Comparison of ENCODE assay signal across 8 cellular contexts in the genomic region with DNA sequence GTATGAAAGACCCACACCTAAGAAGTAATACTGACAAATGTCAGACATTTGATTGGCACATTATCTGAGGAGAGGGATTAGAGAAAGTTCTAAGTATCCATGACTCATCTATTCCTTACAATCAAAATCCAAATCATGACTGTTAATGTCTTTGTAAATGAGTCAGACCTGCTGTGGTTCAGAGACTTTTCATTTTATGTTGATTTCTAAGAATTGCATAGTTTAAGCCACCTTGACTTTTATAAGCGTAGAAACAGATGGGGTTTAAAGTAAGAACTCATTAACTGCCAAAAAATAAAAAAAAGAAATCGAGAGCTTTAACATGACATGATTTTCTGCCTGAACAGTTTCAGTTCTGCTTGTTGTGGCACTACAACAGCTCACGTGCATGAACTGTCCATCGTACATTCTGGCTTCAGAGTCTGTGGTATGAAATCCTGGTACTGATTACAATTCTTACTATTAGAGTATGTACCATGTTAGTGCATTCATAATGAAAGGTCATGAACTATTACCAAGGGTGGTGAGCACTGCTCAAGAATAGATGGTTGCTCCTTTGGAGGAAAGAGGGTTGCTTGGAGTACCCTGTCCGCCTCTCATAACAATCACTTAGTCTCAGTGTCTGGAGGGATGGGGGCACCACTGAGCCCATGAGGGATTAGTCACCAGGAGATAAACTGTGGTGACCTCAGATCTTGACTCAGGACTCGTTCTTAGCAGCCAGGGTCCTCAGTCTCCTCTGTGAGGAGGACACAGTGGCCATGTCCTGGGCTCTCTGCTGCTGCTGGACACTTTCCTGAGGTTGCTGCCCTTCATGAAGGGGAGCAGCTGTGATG. TPM values are rescaled to one million over a fixed set of nuclear protein-coding genes. Genes with fewer than 3 reads are reported as not detected.
DNase-seq lines count a peak whose midpoint lies in the region; ATAC-seq and TF ChIP-seq lines count a peak whose summit lies in the region.

No MANE protein-coding gene starts in this region.

- peak; percentile 2 for TF ChIP-seq CTCF in kidney epithelial cell (IDR thresholded peaks at IDR 0.05; ENCODE audit: insufficient read depth, low read length, poor library complexity, severe bottlenecking)

- H3K27ac Mint-ChIP-seq in effector memory CD8-positive, alpha-beta T cell = no peak overlapping the region

- H3K4me1 Mint-ChIP-seq in effector memory CD8-positive, alpha-beta T cell (ENCODE audit: low read depth in 2 of 2) = no peaks in the 10 kb centered on the region

- no peaks in the 10 kb centered on the region for H3K9me3 Mint-ChIP-seq in effector memory CD8-positive, alpha-beta T cell

- peaks cover 0 to 5% of the 10 kb centered on the region in 2 donors for H3K27me3 Mint-ChIP-seq in effector memory CD8-positive, alpha-beta T cell

- DNase-seq in A172 (ENCODE audit: low spot score) = peak; percentile 90
- DNase-seq in RKO (ENCODE audit: low spot score) = peak; percentile 56
- DNase-seq in kidney epithelial cell (ENCODE audit: low read depth) = peak; percentile 61
- DNase-seq in Kasumi-1 (lab: John Stamatoyannopoulos, UW) = no peak
- no peak for DNase-seq in effector memory CD8-positive, alpha-beta T cell
- DNase-seq in NCI-H1105 (lab: John Stamatoyannopoulos, UW) = no peak

- ATAC-seq in GM18861 (IDR thresholded peaks at IDR 0.05; ENCODE audit: unreplicated experiment) = peak; percentile 98
- peak; percentile 99 for ATAC-seq in HG02943 (IDR thresholded peaks at IDR 0.05; ENCODE audit: low read depth, unreplicated experiment)
- no peak for ATAC-seq in effector memory CD8-positive, alpha-beta T cell (replicated peaks)

- no peak overlapping the region for H3K4me3 ChIP-seq in kidney epithelial cell (ENCODE audit: low read depth, low read length)

- H3K4me3 Mint-ChIP-seq in effector memory CD8-positive, alpha-beta T cell = no peak overlapping the region

- no peaks in the 10 kb centered on the region for H3K27me3 ChIP-seq in kidney epithelial cell (ENCODE audit: control insufficient read depth, insufficient read depth, low read length)

- H3K36me3 Mint-ChIP-seq in effector memory CD8-positive, alpha-beta T cell (ENCODE audit: insufficient read depth) = peaks cover 3% of the 10 kb centered on the region

- H3K36me3 ChIP-seq in kidney epithelial cell (ENCODE audit: control insufficient read depth, insufficient read depth, low read length) = no peaks in the 10 kb centered on the region

RNA-seq across cellular contexts. Expression of a gene that starts 42.2 kb away (rescaled TPM):
- total RNA-seq in A172 (2014; rRNA removed; shearing (Covaris generic)) = 0.12 TPM in 1 of 2 replicates, not detected in the other
- not detected in 2 replicates for total RNA-seq in kidney epithelial cell

RNA-seq across cellular contexts. Expression of a gene that starts 54.5 kb away (rescaled TPM):
- 18.9 and 20.9 TPM in 2 replicates for total RNA-seq in A172 (2014; rRNA removed; shearing (Covaris generic))
- 54.7 and 58.1 TPM in 2 replicates for total RNA-seq in kidney epithelial cell

Comparison
In these comparisons a context has a peak if more than half of its experiments do, and no peak if none do; other contexts are left out.
1. DNase-seq: peak in A172 (single experiment), RKO (single experiment) and kidney epithelial cell (single experiment); none in Kasumi-1 (0 of 2), effector memory CD8-positive, alpha-beta T cell (0 of 3) and NCI-H1105 (single experiment).